9 cellular contexts compared by ENCODE assay signal in genomic region chr14:73825551-73826188, GRCh38. TPM values are rescaled to one million over a fixed set of nuclear protein-coding genes. Genes with fewer than 3 reads are reported as not detected.
A peak's percentile ranks its signal among the peaks of the same experiment; 100 is the strongest.
DNase-seq lines count a peak whose midpoint lies in the region; ATAC-seq and TF ChIP-seq lines count a peak whose summit lies in the region.
"Had no signal": no experiment of that assay in that cellular context is flagged by ENCODE, and none has a peak within 500 bp of the region (broad histone marks: within the 10 kb centered on the region; RNA-seq: fewer than 3 reads in every experiment).

No MANE protein-coding gene starts in this region.

- H3K9me3 ChIP-seq in colonic mucosa = no peaks in the 10 kb centered on the region
- H3K9me3 ChIP-seq in right lobe of liver = no peaks in the 10 kb centered on the region

- H3K9me3 Mint-ChIP-seq in activated CD4-positive, alpha-beta T cell treated with anti-CD3 and anti-CD28 coated beads, Interleukin-2, amount 10 ng/mL, durations not matched to agents 24 days and 14 days = no peaks in the 10 kb centered on the region
- H3K9me3 Mint-ChIP-seq: dendritic cell treated with granulocyte-macrophage colony-stimulating factor and Interleukin-4, amounts not matched to agents 40 ng/mL and 50 ng/mL, for 4 days had no signal

- intact Hi-C loops in activated CD4-positive, alpha-beta T cell treated with anti-CD3 and anti-CD28 coated beads, Interleukin-2, amount 10 ng/mL, durations not matched to agents 24 days and 14 days (cut with micrococcal nuclease) = loop anchor here (1.0 to 5.0 kb wide), 3 partner anchors 39 to 97 kb away; no protein-coding TSS in a partner anchor
- intact Hi-C loops in colonic mucosa (cut with DNase I) (loop anchor here (2.0 kb wide), 1 partner anchor 97 kb away; no protein-coding TSS in a partner anchor), right lobe of liver (cut with DNase I) (loop anchor here in 1 of 2 donors (5.0 kb wide), 1 partner anchor 98 kb away; no protein-coding TSS in a partner anchor)

- peaks cover 5% of the 10 kb centered on the region for H3K27me3 Mint-ChIP-seq in activated CD4-positive, alpha-beta T cell treated with anti-CD3 and anti-CD28 coated beads, Interleukin-2, amount 10 ng/mL, durations not matched to agents 24 days and 14 days
- H3K27me3 Mint-ChIP-seq: dendritic cell treated with granulocyte-macrophage colony-stimulating factor and Interleukin-4, amounts not matched to agents 40 ng/mL and 50 ng/mL, for 4 days had no signal

- WGBS in right lobe of liver (ENCODE audit: insufficient coverage, low coverage, low lambda C conversion rate, missing lambda C conversion rate) = 13% methylated on average over 7 of the region's 7 CpGs

- no peak overlapping the region for H3K4me3 Mint-ChIP-seq in activated CD4-positive, alpha-beta T cell treated with anti-CD3 and anti-CD28 coated beads, Interleukin-2, amount 10 ng/mL, durations not matched to agents 24 days and 14 days
- H3K4me3 Mint-ChIP-seq: dendritic cell treated with granulocyte-macrophage colony-stimulating factor and Interleukin-4, amounts not matched to agents 40 ng/mL and 50 ng/mL, for 4 days had no signal

- H3K4me1 ChIP-seq in colonic mucosa = no peaks in the 10 kb centered on the region
- peaks cover 0 to 7% (median 3%) of the 10 kb centered on the region in 4 donors for H3K4me1 ChIP-seq in right lobe of liver

- DNase-seq in Daoy (ENCODE audit: low read depth) (peak; percentile 89), NCI-H524 treated with DMSO at 0.1 percent for 48 hours (lab: John Stamatoyannopoulos, UW) (peak; percentile 58), colonic mucosa (peak; percentile 94), right lobe of liver (peak; percentile 93 to 95 (median 94))
- peak; percentile 91 for DNase-seq in activated CD4-positive, alpha-beta T cell treated with anti-CD3 and anti-CD28 coated beads, Interleukin-2, amount 10 ng/mL, durations not matched to agents 24 days and 14 days
- peak; percentile 54 to 68 (median 55) for DNase-seq in stimulated activated CD4-positive, alpha-beta T cell treated with anti-CD3 and anti-CD28 coated beads, TNF-alpha, amount 100 ng/mL, for 1 hour (ENCODE audit: low read depth in 3 of 3, low spot score in 1 of 3)

- TF ChIP-seq CTCF in colonic mucosa (IDR thresholded peaks at IDR 0.05) (peak; percentile 97), right lobe of liver (IDR thresholded peaks at IDR 0.05) (peak; percentile 87 to 97 (median 96))

- no peak overlapping the region for H3K9ac ChIP-seq in colonic mucosa (ENCODE audit: low read depth in 2 of 2, low read length in 2 of 2)

- ATAC-seq in HG03039 (IDR thresholded peaks at IDR 0.05; ENCODE audit: unreplicated experiment) = peak; percentile 72
- peak; percentile 99 to 100 (median 99) for ATAC-seq in right lobe of liver
- no peak for ATAC-seq in HG02588 (IDR thresholded peaks at IDR 0.05; ENCODE audit: unreplicated experiment)

- no peak overlapping the region for H3K27ac Mint-ChIP-seq in activated CD4-positive, alpha-beta T cell treated with anti-CD3 and anti-CD28 coated beads, Interleukin-2, amount 10 ng/mL, durations not matched to agents 24 days and 14 days
- H3K27ac Mint-ChIP-seq: dendritic cell treated with granulocyte-macrophage colony-stimulating factor and Interleukin-4, amounts not matched to agents 40 ng/mL and 50 ng/mL, for 4 days had no signal

- H3K27me3 ChIP-seq in colonic mucosa (no peaks in the 10 kb centered on the region), right lobe of liver (no peaks in the 10 kb centered on the region)

- H3K4me3 ChIP-seq in colonic mucosa (no peak overlapping the region), right lobe of liver (no peak overlapping the region)

- no peak for TF ChIP-seq POLR2A in right lobe of liver (IDR thresholded peaks at IDR 0.05)

- H3K36me3 ChIP-seq in colonic mucosa (no peaks in the 10 kb centered on the region), right lobe of liver (no peaks in the 10 kb centered on the region)

- H3K27ac ChIP-seq in colonic mucosa (no peak overlapping the region), right lobe of liver (no peak overlapping the region)

- H3K36me3 Mint-ChIP-seq in activated CD4-positive, alpha-beta T cell treated with anti-CD3 and anti-CD28 coated beads, Interleukin-2, amount 10 ng/mL, durations not matched to agents 24 days and 14 days (ENCODE audit: low read depth) = no peaks in the 10 kb centered on the region

- peaks cover 16% of the 10 kb centered on the region for H3K4me1 Mint-ChIP-seq in activated CD4-positive, alpha-beta T cell treated with anti-CD3 and anti-CD28 coated beads, Interleukin-2, amount 10 ng/mL, durations not matched to agents 24 days and 14 days

RNA-seq across cellular contexts. Expression of gene PTGR2, which starts 26.0 kb away (rescaled TPM):
- 6.2 and 18.3 TPM in 2 replicates for total RNA-seq in Daoy (2014; rRNA removed; shearing (Covaris generic))
- 1.5 and 2.1 TPM in 2 replicates for total RNA-seq in activated CD4-positive, alpha-beta T cell treated with anti-CD3 and anti-CD28 coated beads, Interleukin-2, amount 10 ng/mL, durations not matched to agents 24 days and 14 days
- total RNA-seq in colonic mucosa = 10 to 100 TPM in 1 of 2 donors, 1 to 10 TPM in 1; 8.8 to 20.9 TPM
- 10 to 100 TPM in 4 of 6 experiments, 1 to 10 TPM in 2; 8.0 to 22.4 (median 12.4) TPM for total RNA-seq in right lobe of liver
